Comparison of ENCODE assay signal across 19 cellular contexts in genomic region chr7:55473935-55474334, GRCh38.
DNase-seq lines count a peak whose midpoint lies in the region; ATAC-seq and TF ChIP-seq lines count a peak whose summit lies in the region.
"Had no signal": no experiment of that assay in that cellular context is flagged by ENCODE, and none has a peak within 500 bp of the region (broad histone marks: within the 10 kb centered on the region; RNA-seq: fewer than 3 reads in every experiment).

No MANE protein-coding gene starts in this region.

- H3K4me3 ChIP-seq in upper lobe of right lung, result no peak overlapping the region
- H3K4me3 ChIP-seq in GM23338, result no peak overlapping the region
- H3K4me3 ChIP-seq: HAP-1, MG63, suprapubic skin had no signal

- H3K27ac Mint-ChIP-seq in activated naive CD4-positive, alpha-beta T cell treated with anti-CD3 and anti-CD28 coated beads, Interleukin-2, amount 50 U/mL, for 72 hours, result peak overlapping the region; percentile 30 to 62
- H3K27ac Mint-ChIP-seq in T-cell (peak overlapping the region; percentile 83 to 88), GM23338 (no peak overlapping the region)
- peak overlapping the region; percentile 84 to 96 (median 90) for H3K27ac Mint-ChIP-seq in naive thymus-derived CD8-positive, alpha-beta T cell

- ATAC-seq in activated naive CD4-positive, alpha-beta T cell treated with anti-CD3 and anti-CD28 coated beads, Interleukin-2, amount 50 U/mL, for 72 hours, result no peak
- peak in 1 of 4 experiments; percentile 22 for ATAC-seq in T-cell (replicated peaks in 1 of 4)
- ATAC-seq in naive thymus-derived CD8-positive, alpha-beta T cell, result no peak
- ATAC-seq in upper lobe of right lung, result no peak
- ATAC-seq in GM23338, result no peak
- ATAC-seq: sciatic nerve had no signal

- H3K27me3 Mint-ChIP-seq in T-cell (no peaks in the 10 kb centered on the region), GM23338 (ENCODE audit: insufficient read depth, low read depth, poor library complexity) (peaks cover 6% of the 10 kb centered on the region)
- H3K27me3 Mint-ChIP-seq in naive thymus-derived CD8-positive, alpha-beta T cell, result no peaks in the 10 kb centered on the region

- H3K79me2 ChIP-seq in GM23338 (replicated peaks; ENCODE audit: insufficient read depth), result no peaks in the 10 kb centered on the region

- H3K4me1 ChIP-seq in upper lobe of right lung (no peaks in the 10 kb centered on the region), GM23338 (ENCODE audit: insufficient read depth) (peaks cover 6% of the 10 kb centered on the region; the same call in 1 of the 2 replicates)
- H3K4me1 ChIP-seq: HAP-1 had no signal

- no peaks in the 10 kb centered on the region for H3K9me2 ChIP-seq in GM23338 (ENCODE audit: insufficient read depth)

- TF ChIP-seq CTCF in upper lobe of right lung (IDR thresholded peaks at IDR 0.05) (no peak), GM23338 (conservative IDR thresholded peaks at IDR 0.05; ENCODE audit: low read depth in 2 of 2) (no peak)

- H4K20me1 ChIP-seq in GM23338 (replicated peaks; ENCODE audit: insufficient read depth), result peaks cover 9% of the 10 kb centered on the region; the same call in 1 of the 2 replicates

- no peak for DNase-seq in activated naive CD4-positive, alpha-beta T cell treated with anti-CD3 and anti-CD28 coated beads, Interleukin-2, amount 50 U/mL, for 72 hours (ENCODE audit: low spot score in 2 of 2)
- no peak for DNase-seq in activated naive CD4-positive, alpha-beta T cell treated with anti-CD3 and anti-CD28 coated beads, Interleukin-2, amount 50 U/mL, for 16 hours
- DNase-seq in T-cell, result peak in 4 of 34 experiments; percentile 7 to 31 (median 15)
- peak in 1 of 10 donors; percentile 28 for DNase-seq in naive thymus-derived CD8-positive, alpha-beta T cell
- DNase-seq in upper lobe of right lung, result peak; percentile 40
- DNase-seq in COR-L47 (lab: John Stamatoyannopoulos, UW), result no peak
- DNase-seq in GM23338 (ENCODE audit: low spot score), result no peak
- DNase-seq: activated effector memory CD4-positive, alpha-beta T cell treated with anti-CD3 and anti-CD28 coated beads, Interleukin-2, amount 50 U/mL, for 16 hours; anterior cingulate cortex; DMS79; left colon; mesendoderm; MG63; NCI-H1436; NCI-H2107; NCI-H510A had no signal

- H2AFZ ChIP-seq in GM23338, result no peak overlapping the region

- H3K27me3 ChIP-seq in upper lobe of right lung (no peaks in the 10 kb centered on the region), GM23338 (ENCODE audit: insufficient read depth) (no peaks in the 10 kb centered on the region)
- H3K27me3 ChIP-seq: MG63, suprapubic skin had no signal

- POLR2A ChIA-PET in T-cell (lab: Charles Lee), result interaction anchor here in 1 of 2 donors (0.6 kb wide), 1 partner anchor 56 kb away, joined by 3 read pairs; no protein-coding TSS in a partner anchor
- POLR2A ChIA-PET in naive thymus-derived CD8-positive, alpha-beta T cell (lab: Charles Lee), result no interaction called here

- H3K27ac ChIP-seq in upper lobe of right lung (no peak overlapping the region), GM23338 (ENCODE audit: low read depth) (no peak overlapping the region)
- H3K27ac ChIP-seq: suprapubic skin had no signal

- peaks cover 81 to 85% (median 82%) of the 10 kb centered on the region in 3 donors for H3K4me1 Mint-ChIP-seq in T-cell
- peaks cover 49 to 85% (median 79%) of the 10 kb centered on the region in 4 donors for H3K4me1 Mint-ChIP-seq in naive thymus-derived CD8-positive, alpha-beta T cell
- H3K4me1 Mint-ChIP-seq in GM23338, result peaks cover 16% of the 10 kb centered on the region

- CTCF ChIA-PET in T-cell (lab: Charles Lee), result no interaction called here

- H3K4me3 Mint-ChIP-seq in T-cell (peak overlapping the region in 1 of 3 donors; percentile 80), GM23338 (no peak overlapping the region)
- H3K4me3 Mint-ChIP-seq in naive thymus-derived CD8-positive, alpha-beta T cell, result peak overlapping the region in 8 of 10 donors; percentile 66 to 84 (median 75)

- H3K4me2 ChIP-seq in GM23338, result no peak overlapping the region

- H3K9me3 Mint-ChIP-seq in activated naive CD4-positive, alpha-beta T cell treated with anti-CD3 and anti-CD28 coated beads, Interleukin-2, amount 50 U/mL, for 72 hours, result no peaks in the 10 kb centered on the region
- no peaks in the 10 kb centered on the region for H3K9me3 Mint-ChIP-seq in T-cell
- no peaks in the 10 kb centered on the region for H3K9me3 Mint-ChIP-seq in naive thymus-derived CD8-positive, alpha-beta T cell
- no peaks in the 10 kb centered on the region; the same call in 2 of the 3 replicates for H3K9me3 Mint-ChIP-seq in GM23338

- no peaks in the 10 kb centered on the region for H3F3A ChIP-seq in GM23338 (replicated peaks; ENCODE audit: low read depth)

- peaks cover 5 to 39% of the 10 kb centered on the region in 2 donors for H3K36me3 Mint-ChIP-seq in activated naive CD4-positive, alpha-beta T cell treated with anti-CD3 and anti-CD28 coated beads, Interleukin-2, amount 50 U/mL, for 72 hours
- H3K36me3 Mint-ChIP-seq in T-cell (peaks cover 23% of the 10 kb centered on the region), GM23338 (ENCODE audit: low read depth) (peaks cover 15% of the 10 kb centered on the region)
- peaks cover 0 to 9% (median 3%) of the 10 kb centered on the region in 3 donors for H3K36me3 Mint-ChIP-seq in naive thymus-derived CD8-positive, alpha-beta T cell

- H3K36me3 ChIP-seq in upper lobe of right lung (peaks cover 5% of the 10 kb centered on the region), GM23338 (ENCODE audit: insufficient read depth) (no peaks in the 10 kb centered on the region)
- H3K36me3 ChIP-seq: HAP-1 had no signal

- intact Hi-C loops in upper lobe of right lung (cut with DNase I), result no loop called here

- no peaks in the 10 kb centered on the region for H3K9me3 ChIP-seq in upper lobe of right lung
- H3K9me3 ChIP-seq: HAP-1, MG63, suprapubic skin had no signal

TF ChIP-seq in GM23338, 12 proteins besides CTCF, POLR2A, EP300 and RAD21 (continues in another document):
- TF ChIP-seq EZH2phosphoT487 (IDR thresholded peaks at IDR 0.05; ENCODE audit: unreplicated experiment) (no peak), ZNF114 (CRISPR knock-in tag; IDR thresholded peaks at IDR 0.05) (no peak), NANOG (IDR thresholded peaks at IDR 0.05; ENCODE audit: borderline replicate concordance) (no peak), POLR2AphosphoS5 (IDR thresholded peaks at IDR 0.05; ENCODE audit: low read depth) (no peak), JUNB (IDR thresholded peaks at IDR 0.05; ENCODE audit: unreplicated experiment) (no peak), EZH2 (IDR thresholded peaks at IDR 0.05; ENCODE audit: low read depth, unreplicated experiment) (no peak)
- TF ChIP-seq, protein P1, sequence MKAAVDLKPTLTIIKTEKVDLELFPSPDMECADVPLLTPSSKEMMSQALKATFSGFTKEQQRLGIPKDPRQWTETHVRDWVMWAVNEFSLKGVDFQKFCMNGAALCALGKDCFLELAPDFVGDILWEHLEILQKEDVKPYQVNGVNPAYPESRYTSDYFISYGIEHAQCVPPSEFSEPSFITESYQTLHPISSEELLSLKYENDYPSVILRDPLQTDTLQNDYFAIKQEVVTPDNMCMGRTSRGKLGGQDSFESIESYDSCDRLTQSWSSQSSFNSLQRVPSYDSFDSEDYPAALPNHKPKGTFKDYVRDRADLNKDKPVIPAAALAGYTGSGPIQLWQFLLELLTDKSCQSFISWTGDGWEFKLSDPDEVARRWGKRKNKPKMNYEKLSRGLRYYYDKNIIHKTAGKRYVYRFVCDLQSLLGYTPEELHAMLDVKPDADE (IDR thresholded peaks at IDR 0.05), result no peak
- TF ChIP-seq, protein P2, sequence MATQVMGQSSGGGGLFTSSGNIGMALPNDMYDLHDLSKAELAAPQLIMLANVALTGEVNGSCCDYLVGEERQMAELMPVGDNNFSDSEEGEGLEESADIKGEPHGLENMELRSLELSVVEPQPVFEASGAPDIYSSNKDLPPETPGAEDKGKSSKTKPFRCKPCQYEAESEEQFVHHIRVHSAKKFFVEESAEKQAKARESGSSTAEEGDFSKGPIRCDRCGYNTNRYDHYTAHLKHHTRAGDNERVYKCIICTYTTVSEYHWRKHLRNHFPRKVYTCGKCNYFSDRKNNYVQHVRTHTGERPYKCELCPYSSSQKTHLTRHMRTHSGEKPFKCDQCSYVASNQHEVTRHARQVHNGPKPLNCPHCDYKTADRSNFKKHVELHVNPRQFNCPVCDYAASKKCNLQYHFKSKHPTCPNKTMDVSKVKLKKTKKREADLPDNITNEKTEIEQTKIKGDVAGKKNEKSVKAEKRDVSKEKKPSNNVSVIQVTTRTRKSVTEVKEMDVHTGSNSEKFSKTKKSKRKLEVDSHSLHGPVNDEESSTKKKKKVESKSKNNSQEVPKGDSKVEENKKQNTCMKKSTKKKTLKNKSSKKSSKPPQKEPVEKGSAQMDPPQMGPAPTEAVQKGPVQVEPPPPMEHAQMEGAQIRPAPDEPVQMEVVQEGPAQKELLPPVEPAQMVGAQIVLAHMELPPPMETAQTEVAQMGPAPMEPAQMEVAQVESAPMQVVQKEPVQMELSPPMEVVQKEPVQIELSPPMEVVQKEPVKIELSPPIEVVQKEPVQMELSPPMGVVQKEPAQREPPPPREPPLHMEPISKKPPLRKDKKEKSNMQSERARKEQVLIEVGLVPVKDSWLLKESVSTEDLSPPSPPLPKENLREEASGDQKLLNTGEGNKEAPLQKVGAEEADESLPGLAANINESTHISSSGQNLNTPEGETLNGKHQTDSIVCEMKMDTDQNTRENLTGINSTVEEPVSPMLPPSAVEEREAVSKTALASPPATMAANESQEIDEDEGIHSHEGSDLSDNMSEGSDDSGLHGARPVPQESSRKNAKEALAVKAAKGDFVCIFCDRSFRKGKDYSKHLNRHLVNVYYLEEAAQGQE (IDR thresholded peaks at IDR 0.05; ENCODE audit: unreplicated experiment), result no peak
